12 cellular contexts compared by ENCODE assay signal in the genomic region with DNA sequence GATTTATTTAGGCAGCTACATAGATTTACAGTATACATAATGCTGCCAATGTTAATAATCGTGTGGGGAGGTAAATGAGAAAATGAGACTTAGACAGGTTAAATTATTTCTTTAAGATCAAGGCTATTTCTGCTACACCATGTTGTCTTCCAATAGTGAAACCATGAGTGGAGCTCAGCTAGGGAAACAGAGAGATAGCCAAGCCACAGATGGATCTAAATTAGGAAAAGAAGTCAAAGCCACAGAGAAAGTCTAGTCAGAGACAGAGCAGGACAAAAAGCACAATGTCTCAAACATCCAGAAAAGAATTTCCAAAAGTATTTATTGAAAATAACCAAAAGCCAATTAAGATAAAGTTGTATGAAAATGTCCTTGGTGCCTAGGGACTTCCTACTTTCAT.
"Had no signal": no experiment of that assay in that cellular context is flagged by ENCODE, and none has a peak within 500 bp of the region (broad histone marks: within the 10 kb centered on the region; RNA-seq: fewer than 3 reads in every experiment).

No MANE protein-coding gene starts in this region.

- H2AFZ ChIP-seq: GM23248 had no signal

- H3K9me3 ChIP-seq: HAP-1 had no signal

- FAIRE-seq: HTR-8/SVneo, K562 had no signal

- H3K4me3 ChIP-seq: GM23248, HAP-1, K562 had no signal

- H3K36me3 ChIP-seq: HAP-1 had no signal

- ATAC-seq: HCT116, K562 had no signal

- DNase-seq: GM23248, GOT3, H7, HFFc6, IMR-90, Kasumi-1, KG1 had no signal

- H3K27ac ChIP-seq: GM23248, HL-60 had no signal

- H3K9ac ChIP-seq: GM23248 had no signal

- H3K4me1 ChIP-seq: HAP-1 had no signal
